Comparison of ENCODE assay signal across 13 cellular contexts in the genomic region with DNA sequence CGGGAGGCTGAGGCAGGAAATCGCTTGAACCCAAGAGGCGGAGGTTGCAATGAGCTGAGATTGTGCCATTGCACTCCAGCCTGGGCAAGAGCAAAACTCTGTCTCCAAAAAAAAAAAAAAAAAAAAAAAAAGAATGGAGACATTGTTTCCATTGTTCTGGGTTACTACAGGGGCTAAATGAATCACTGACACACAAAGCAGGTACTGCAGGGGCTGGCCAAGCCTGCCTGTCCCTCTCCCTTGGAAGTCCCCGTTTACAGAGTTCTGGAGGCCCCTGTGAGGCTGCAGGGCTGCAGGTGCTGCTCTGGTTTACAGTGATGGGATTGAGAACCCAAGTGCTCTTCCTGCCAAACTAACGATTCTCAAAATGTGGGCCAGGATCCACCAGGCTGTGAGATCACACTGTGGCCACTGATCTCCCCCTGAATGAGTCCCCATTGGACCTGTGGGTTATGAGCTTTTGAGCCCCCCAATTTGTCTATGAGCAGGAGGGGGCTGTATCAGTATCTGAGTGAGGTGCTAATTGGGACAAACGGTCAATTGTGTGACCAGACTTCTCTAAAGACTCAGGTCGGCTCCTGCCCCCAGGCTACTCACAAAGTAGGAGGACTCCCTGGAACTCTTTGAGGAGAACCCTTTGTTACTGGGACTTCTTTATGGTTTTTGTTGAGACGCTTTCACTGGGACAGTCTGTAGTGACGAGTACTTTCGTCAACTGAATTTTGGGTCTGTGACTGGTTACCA. TPM values are rescaled to one million over a fixed set of nuclear protein-coding genes. Genes with fewer than 3 reads are reported as not detected.
DNase-seq lines count a peak whose midpoint lies in the region; ATAC-seq and TF ChIP-seq lines count a peak whose summit lies in the region.
"Had no signal": no experiment of that assay in that cellular context is flagged by ENCODE, and none has a peak within 500 bp of the region (broad histone marks: within the 10 kb centered on the region; RNA-seq: fewer than 3 reads in every experiment).

No MANE protein-coding gene starts in this region.

- peaks cover 0 to 17% (median 13%) of the 10 kb centered on the region in 4 donors for H3K4me1 ChIP-seq in stomach

- H3K4me3 ChIP-seq in stomach = no peak overlapping the region

- H3K36me3 ChIP-seq in stomach = no peaks in the 10 kb centered on the region
- H3K36me3 ChIP-seq: neutrophil had no signal

- H3K9me3 ChIP-seq in stomach = no peaks in the 10 kb centered on the region
- H3K9me3 ChIP-seq: neutrophil had no signal

- no peaks in the 10 kb centered on the region for H3K36me3 Mint-ChIP-seq in activated T-cell treated with anti-CD3 and anti-CD28 coated beads, Interleukin-2, amount 50 U/mL, for 24 hours (ENCODE audit: low read depth)

- ATAC-seq in esophagus mucosa (peak; percentile 62), GM21619 (IDR thresholded peaks at IDR 0.05; ENCODE audit: unreplicated experiment) (no peak)
- ATAC-seq: left ventricle myocardium superior had no signal

- POLR2A ChIA-PET in RWPE1 (lab: Yijun Ruan, JAX; ENCODE audit: low non-redundant PET) = no interaction called here

- TF ChIP-seq CTCF in RWPE1 (conservative IDR thresholded peaks at IDR 0.05; ENCODE audit: low read depth) = no peak
- TF ChIP-seq CTCF in stomach (IDR thresholded peaks at IDR 0.05) = no peak

- H3K27me3 Mint-ChIP-seq in activated T-cell treated with anti-CD3 and anti-CD28 coated beads, Interleukin-2, amount 50 U/mL, for 24 hours = no peaks in the 10 kb centered on the region

- no peak overlapping the region for H3K27ac Mint-ChIP-seq in activated T-cell treated with anti-CD3 and anti-CD28 coated beads, Interleukin-2, amount 50 U/mL, for 24 hours

- H3K4me1 Mint-ChIP-seq in activated T-cell treated with anti-CD3 and anti-CD28 coated beads, Interleukin-2, amount 50 U/mL, for 24 hours (ENCODE audit: low read depth) = peaks cover 22% of the 10 kb centered on the region

- no peak overlapping the region for H3K4me3 Mint-ChIP-seq in activated T-cell treated with anti-CD3 and anti-CD28 coated beads, Interleukin-2, amount 50 U/mL, for 24 hours

- intact Hi-C loops in stomach (cut with DNase I; ENCODE audit: low total_unique reads) = no loop called here

- no peak for TF ChIP-seq EP300 in stomach (IDR thresholded peaks at IDR 0.05)

- CTCF ChIA-PET in RWPE1 (lab: Yijun Ruan, JAX) = no interaction called here

- no peaks in the 10 kb centered on the region for H3K27me3 ChIP-seq in stomach
- H3K27me3 ChIP-seq: neutrophil had no signal

- DNase-seq in activated T-cell treated with anti-CD3 and anti-CD28 coated beads for 48 hours (ENCODE audit: low read depth) (peak; percentile 23), RWPE1 (ENCODE audit: low spot score) (no peak), substantia nigra (lab: John Stamatoyannopoulos, UW) (peak in 6 of 49 donors; percentile 9 to 35 (median 13)), stomach (no peak), NCI-H1417 treated with DMSO at 0.1 percent for 48 hours (lab: John Stamatoyannopoulos, UW) (no peak)
- no peak for DNase-seq in activated T-cell treated with anti-CD3 and anti-CD28 coated beads, Interleukin-2, amount 50 U/mL, for 24 hours
- DNase-seq: KBM-7, left ventricle myocardium superior, NCI-H2081, SW 1271 had no signal

- H3K27ac ChIP-seq in RWPE1 = peak overlapping the region; percentile 19; the same call in 1 of the 2 replicates
- peak overlapping the region; percentile 74 for H3K27ac ChIP-seq in substantia nigra (ENCODE audit: low read depth, low read length, poor library complexity, severe bottlenecking)
- no peak overlapping the region for H3K27ac ChIP-seq in stomach
- H3K27ac ChIP-seq: neutrophil had no signal

- no peaks in the 10 kb centered on the region for H3K9me3 Mint-ChIP-seq in activated T-cell treated with anti-CD3 and anti-CD28 coated beads, Interleukin-2, amount 50 U/mL, for 24 hours

- no peak for TF ChIP-seq POLR2A in stomach (IDR thresholded peaks at IDR 0.05)

- 65 to 76% (median 70%) methylated on average over 10 of the region's 10 CpGs for WGBS in stomach, 5 donors

RNA-seq across cellular contexts. Expression of gene DNAH17, which starts 39.0 kb away (rescaled TPM):
- total RNA-seq in esophagus mucosa (0.12 TPM), stomach (1 to 10 TPM in 1 of 5 donors, under 1 TPM in 1, not detected in 3; 0.45 to 2.4 TPM)
- polyA plus RNA-seq in stomach = under 1 TPM in 1 of 3 donors, not detected in 2; 0.03 TPM
- total RNA-seq: left ventricle myocardium superior had no signal

Comparison
In these comparisons a context has a peak if more than half of its experiments do, and no peak if none do; other contexts are left out.
1. H3K27ac ChIP-seq: peak in RWPE1 (single experiment) and substantia nigra (single experiment); none in stomach (0 of 5).